In the genomic region with DNA sequence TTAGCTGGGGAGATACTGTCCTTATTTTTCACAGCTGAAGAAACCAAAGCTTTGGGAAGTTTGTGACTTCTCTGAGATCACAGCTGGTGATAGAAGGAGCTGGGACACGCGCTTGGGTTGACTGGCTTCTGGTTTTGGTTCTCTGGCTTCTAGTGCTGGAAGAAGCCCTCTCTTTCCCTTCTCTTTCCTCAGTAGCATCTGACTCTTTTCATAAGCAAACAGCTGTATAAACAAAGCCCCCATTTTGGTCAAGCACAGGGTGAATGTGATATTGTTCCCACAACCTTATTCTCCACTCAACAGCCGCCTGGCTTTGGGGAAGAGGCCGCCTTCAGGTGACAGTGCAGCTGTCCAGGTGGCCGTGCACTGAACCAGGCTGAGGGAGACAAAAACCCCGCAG, we compare ENCODE assay signal across 1 cellular context.
TF ChIP-seq lines count a peak whose summit lies in the region.

No MANE protein-coding gene starts in this region.

TF ChIP-seq in SK-N-SH, 30 proteins besides CTCF, POLR2A, EP300 and RAD21 (continued from another document):
- TF ChIP-seq, protein P1, sequence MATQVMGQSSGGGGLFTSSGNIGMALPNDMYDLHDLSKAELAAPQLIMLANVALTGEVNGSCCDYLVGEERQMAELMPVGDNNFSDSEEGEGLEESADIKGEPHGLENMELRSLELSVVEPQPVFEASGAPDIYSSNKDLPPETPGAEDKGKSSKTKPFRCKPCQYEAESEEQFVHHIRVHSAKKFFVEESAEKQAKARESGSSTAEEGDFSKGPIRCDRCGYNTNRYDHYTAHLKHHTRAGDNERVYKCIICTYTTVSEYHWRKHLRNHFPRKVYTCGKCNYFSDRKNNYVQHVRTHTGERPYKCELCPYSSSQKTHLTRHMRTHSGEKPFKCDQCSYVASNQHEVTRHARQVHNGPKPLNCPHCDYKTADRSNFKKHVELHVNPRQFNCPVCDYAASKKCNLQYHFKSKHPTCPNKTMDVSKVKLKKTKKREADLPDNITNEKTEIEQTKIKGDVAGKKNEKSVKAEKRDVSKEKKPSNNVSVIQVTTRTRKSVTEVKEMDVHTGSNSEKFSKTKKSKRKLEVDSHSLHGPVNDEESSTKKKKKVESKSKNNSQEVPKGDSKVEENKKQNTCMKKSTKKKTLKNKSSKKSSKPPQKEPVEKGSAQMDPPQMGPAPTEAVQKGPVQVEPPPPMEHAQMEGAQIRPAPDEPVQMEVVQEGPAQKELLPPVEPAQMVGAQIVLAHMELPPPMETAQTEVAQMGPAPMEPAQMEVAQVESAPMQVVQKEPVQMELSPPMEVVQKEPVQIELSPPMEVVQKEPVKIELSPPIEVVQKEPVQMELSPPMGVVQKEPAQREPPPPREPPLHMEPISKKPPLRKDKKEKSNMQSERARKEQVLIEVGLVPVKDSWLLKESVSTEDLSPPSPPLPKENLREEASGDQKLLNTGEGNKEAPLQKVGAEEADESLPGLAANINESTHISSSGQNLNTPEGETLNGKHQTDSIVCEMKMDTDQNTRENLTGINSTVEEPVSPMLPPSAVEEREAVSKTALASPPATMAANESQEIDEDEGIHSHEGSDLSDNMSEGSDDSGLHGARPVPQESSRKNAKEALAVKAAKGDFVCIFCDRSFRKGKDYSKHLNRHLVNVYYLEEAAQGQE (IDR thresholded peaks at IDR 0.05; ENCODE audit: low read depth, low read length) = no peak
- no peak for TF ChIP-seq EZH2phosphoT487 (IDR thresholded peaks at IDR 0.05; ENCODE audit: borderline replicate concordance, low read depth)
- no peak for TF ChIP-seq MEF2A (IDR thresholded peaks at IDR 0.05; ENCODE audit: borderline replicate concordance, low read depth)
- no peak for TF ChIP-seq FOXJ3 (CRISPR knock-in tag; IDR thresholded peaks at IDR 0.05)
- TF ChIP-seq SMC3 (IDR thresholded peaks at IDR 0.05; ENCODE audit: low read depth, low read length) = no peak
- TF ChIP-seq RXRA (IDR thresholded peaks at IDR 0.05; ENCODE audit: borderline replicate concordance, low read depth) = no peak
- TF ChIP-seq SIN3A (IDR thresholded peaks at IDR 0.05; ENCODE audit: borderline replicate concordance, low read depth, low read length) = no peak
- TF ChIP-seq RFX5 (IDR thresholded peaks at IDR 0.05; ENCODE audit: low read length) = no peak
